ENCODE assay signal across 8 cellular contexts in genomic region chr1:145281037-145281727, GRCh38. TPM values are rescaled to one million over a fixed set of nuclear protein-coding genes. Genes with fewer than 3 reads are reported as not detected.
DNase-seq lines count a peak whose midpoint lies in the region; ATAC-seq and TF ChIP-seq lines count a peak whose summit lies in the region.
"Not testable (repeated sequence)": the region's sequence is repeated elsewhere in the genome, so short reads cannot be mapped to it uniquely, and the experiment has no call there.

No MANE protein-coding gene starts in this region.

- DNase-seq in NCI-H187 treated with DMSO at 0.1 percent for 48 hours (lab: John Stamatoyannopoulos, UW) (peak; percentile 98), T-helper 1 cell (peak; percentile 62 to 97 (median 77)), amniotic epithelial cell (ENCODE audit: low read depth) (peak; percentile 99), heart right ventricle (peak; percentile 26 to 84), prostate gland (ENCODE audit: low spot score) (peak; percentile 76), upper lobe of left lung (peak in 1 of 2 donors; percentile 84)

- TF ChIP-seq EP300 in upper lobe of left lung (IDR thresholded peaks at IDR 0.05): not testable (repeated sequence)

- H3K27me3 ChIP-seq in heart right ventricle; prostate gland (replicated peaks; ENCODE audit: insufficient read depth); upper lobe of left lung: not testable (repeated sequence)

- not testable (repeated sequence) for TF ChIP-seq CTCF in heart right ventricle (IDR thresholded peaks at IDR 0.05); prostate gland (IDR thresholded peaks at IDR 0.05); upper lobe of left lung (IDR thresholded peaks at IDR 0.05)

- H3K27ac ChIP-seq in heart right ventricle (peak overlapping the region; percentile 40 to 86 (median 78)), prostate gland (peak overlapping the region; percentile 91), upper lobe of left lung (peak overlapping the region; percentile 74 to 91 (median 88))

- TF ChIP-seq POLR2A in prostate gland (IDR thresholded peaks at IDR 0.05) (peak; percentile 82), upper lobe of left lung (IDR thresholded peaks at IDR 0.05) (peak in 3 of 4 donors; percentile 93 to 99 (median 99))

- peak; percentile 82 for ATAC-seq in GM18508 (IDR thresholded peaks at IDR 0.05; ENCODE audit: insufficient read depth, unreplicated experiment)
- ATAC-seq in HG02938 (IDR thresholded peaks at IDR 0.05; ENCODE audit: unreplicated experiment): peak; percentile 77
- peak; percentile 73 to 93 (median 84) for ATAC-seq in heart right ventricle
- ATAC-seq in upper lobe of left lung (ENCODE audit: low FRiP score in 2 of 2): peak; percentile 91 to 94

- peak overlapping the region in 9 of 10 donors; percentile 35 to 63 (median 56) for H3K4me3 ChIP-seq in heart right ventricle
- peak overlapping the region; percentile 35 to 44 for H3K4me3 ChIP-seq in prostate gland
- H3K4me3 ChIP-seq in upper lobe of left lung: peak overlapping the region; percentile 25 to 52 (median 45)

- H3K36me3 ChIP-seq in heart right ventricle, prostate gland, upper lobe of left lung: not testable (repeated sequence)

- H3K9me3 ChIP-seq in heart right ventricle, prostate gland, upper lobe of left lung: not testable (repeated sequence)

- intact Hi-C loops in heart right ventricle (cut with DNase I); prostate gland (cut with DNase I): not testable (repeated sequence)

- not testable (repeated sequence) for H3K4me1 ChIP-seq in heart right ventricle; prostate gland (replicated peaks); upper lobe of left lung

- WGBS in heart right ventricle, 2 donors: 0 to 1% methylated on average over 30 to 32 of the region's 34 CpGs
- under 1% methylated on average over 33 of the region's 34 CpGs for WGBS in prostate gland
- 2 to 3% methylated on average over 8 to 24 of the region's 34 CpGs for WGBS in upper lobe of left lung, 2 donors

RNA-seq across cellular contexts. Expression of gene PPIAL4D, which starts 39.2 kb away (rescaled TPM):
- not detected for total RNA-seq in heart right ventricle
- not detected for polyA plus RNA-seq in heart right ventricle
- total RNA-seq in prostate gland: not detected
- total RNA-seq in upper lobe of left lung: not detected
